ENCODE assay signal across 9 cellular contexts in genomic region chrX:19739683-19740082, GRCh38.
DNase-seq lines count a peak whose midpoint lies in the region; ATAC-seq, FAIRE-seq and TF ChIP-seq lines count a peak whose summit lies in the region.
"Had no signal": no experiment of that assay in that cellular context is flagged by ENCODE, and none has a peak within 500 bp of the region (broad histone marks: within the 10 kb centered on the region; RNA-seq: fewer than 3 reads in every experiment).

No MANE protein-coding gene starts in this region.

- no peaks in the 10 kb centered on the region for H3K27me3 ChIP-seq in KMS-11 (ENCODE audit: insufficient read depth, low read depth)
- H3K27me3 ChIP-seq: BLaER1 had no signal

- H3K36me3 ChIP-seq in KMS-11 (ENCODE audit: insufficient read depth) = no peaks in the 10 kb centered on the region
- H3K36me3 ChIP-seq in kidney (ENCODE audit: control insufficient read depth in 1 of 2, insufficient read depth in 2 of 2, low read length in 2 of 2) = no peaks in the 10 kb centered on the region

- H4K20me1 ChIP-seq in KMS-11 (ENCODE audit: insufficient read depth) = no peaks in the 10 kb centered on the region
- H4K20me1 ChIP-seq: BLaER1 had no signal

- H3K4me1 ChIP-seq in KMS-11 (ENCODE audit: low read depth, poor library complexity, severe bottlenecking) (peaks cover 93% of the 10 kb centered on the region), kidney (ENCODE audit: control insufficient read depth in 1 of 2, insufficient read depth in 1 of 2, low read depth in 1 of 2, low read length in 2 of 2) (no peaks in the 10 kb centered on the region)

- peaks cover 47% of the 10 kb centered on the region for H3K4me1 Mint-ChIP-seq in T-helper 1 cell treated with Interleukin-12 subunit alpha and Interleukin-12 subunit beta and Interleukin-4 antibody, amounts not matched to agents 30 μg/mL and 1 μg/mL, for 36 hours (ENCODE audit: low read depth)

- DNase-seq in DMS79 treated with DMSO at 0.1 percent for 48 hours (lab: John Stamatoyannopoulos, UW) = peak; percentile 0
- no peak for DNase-seq in DMS79 (lab: John Stamatoyannopoulos, UW)
- peak; percentile 38 for DNase-seq in brain pericyte (ENCODE audit: low read depth, low spot score)
- DNase-seq in kidney = no peak
- peak in 2 of 3 donors; percentile 7 to 19 for DNase-seq in stimulated activated CD4-positive, alpha-beta T cell treated with anti-CD3 and anti-CD28 coated beads, TNF-alpha, amount 100 ng/mL, for 1 hour (ENCODE audit: low read depth in 3 of 3, low spot score in 1 of 3)

- no peaks in the 10 kb centered on the region for H3K9me3 Mint-ChIP-seq in T-helper 1 cell treated with Interleukin-12 subunit alpha and Interleukin-12 subunit beta and Interleukin-4 antibody, amounts not matched to agents 30 μg/mL and 1 μg/mL, for 36 hours

- H3K9ac ChIP-seq in KMS-11 = no peak overlapping the region
- no peak overlapping the region for H3K9ac ChIP-seq in kidney (ENCODE audit: low read length in 2 of 2)
- H3K9ac ChIP-seq: BLaER1 had no signal

- H3K27me3 Mint-ChIP-seq in T-helper 1 cell treated with Interleukin-12 subunit alpha and Interleukin-12 subunit beta and Interleukin-4 antibody, amounts not matched to agents 30 μg/mL and 1 μg/mL, for 36 hours (ENCODE audit: low read depth) = no peaks in the 10 kb centered on the region

- H3K27ac ChIP-seq in KMS-11 = no peak overlapping the region
- H3K27ac ChIP-seq in kidney (ENCODE audit: low read depth in 2 of 2, low read length in 2 of 2) = no peak overlapping the region
- H3K27ac ChIP-seq: BLaER1 had no signal

- FAIRE-seq in kidney (lab: Jason Lieb, UNC) = peak; percentile 6

- H3K27ac Mint-ChIP-seq in T-helper 1 cell treated with Interleukin-12 subunit alpha and Interleukin-12 subunit beta and Interleukin-4 antibody, amounts not matched to agents 30 μg/mL and 1 μg/mL, for 36 hours = peak overlapping the region; percentile 70

- no peaks in the 10 kb centered on the region for H3K9me3 ChIP-seq in kidney (ENCODE audit: control insufficient read depth in 1 of 2, low read length in 2 of 2)
- H3K9me3 ChIP-seq: BLaER1 had no signal

- TF ChIP-seq CTCF in KMS-11 (conservative IDR thresholded peaks at IDR 0.05; ENCODE audit: low read depth, low read length) (peak; percentile 86), kidney (IDR thresholded peaks at IDR 0.05; ENCODE audit: borderline replicate concordance, extremely low read depth, insufficient read depth) (peak; percentile 41)

- H3K4me3 Mint-ChIP-seq in T-helper 1 cell treated with Interleukin-12 subunit alpha and Interleukin-12 subunit beta and Interleukin-4 antibody, amounts not matched to agents 30 μg/mL and 1 μg/mL, for 36 hours = no peak overlapping the region

- H2AFZ ChIP-seq in KMS-11 (ENCODE audit: low read depth) = no peak overlapping the region

- H3K36me3 Mint-ChIP-seq in T-helper 1 cell treated with Interleukin-12 subunit alpha and Interleukin-12 subunit beta and Interleukin-4 antibody, amounts not matched to agents 30 μg/mL and 1 μg/mL, for 36 hours (ENCODE audit: low read depth) = peaks cover 23% of the 10 kb centered on the region

- peaks cover 6% of the 10 kb centered on the region; the same call in 1 of the 2 replicates for H3K79me2 ChIP-seq in KMS-11 (ENCODE audit: insufficient read depth, low read depth)

- intact Hi-C loops in kidney (cut with DNase I) = loop anchor here (10.0 kb wide), 1 partner anchor 145 kb away; the partner anchor contains the start of gene SH3KBP1

- H3K4me3 ChIP-seq in KMS-11 (IDR thresholded peaks at IDR 0.05; ENCODE audit: insufficient read depth, low read depth, low read length) (no peak overlapping the region), kidney (ENCODE audit: low read length in 2 of 2) (no peak overlapping the region)
- H3K4me3 ChIP-seq: BLaER1 had no signal

- H3K4me2 ChIP-seq in KMS-11 = no peak overlapping the region
- H3K4me2 ChIP-seq: BLaER1 had no signal

- no peak for ATAC-seq in HG02623 (IDR thresholded peaks at IDR 0.05; ENCODE audit: unreplicated experiment)

Comparison
In these comparisons a context has a peak if more than half of its experiments do, and no peak if none do; other contexts are left out.
1. DNase-seq: peak in DMS79 treated with DMSO at 0.1 percent for 48 hours (single experiment), brain pericyte (single experiment) and stimulated activated CD4-positive, alpha-beta T cell treated with anti-CD3 and anti-CD28 coated beads, TNF-alpha, amount 100 ng/mL, for 1 hour (2 of 3); none in DMS79 (single experiment) and kidney (single experiment).